Comparison of ENCODE assay signal across 8 cellular contexts in the genomic region with DNA sequence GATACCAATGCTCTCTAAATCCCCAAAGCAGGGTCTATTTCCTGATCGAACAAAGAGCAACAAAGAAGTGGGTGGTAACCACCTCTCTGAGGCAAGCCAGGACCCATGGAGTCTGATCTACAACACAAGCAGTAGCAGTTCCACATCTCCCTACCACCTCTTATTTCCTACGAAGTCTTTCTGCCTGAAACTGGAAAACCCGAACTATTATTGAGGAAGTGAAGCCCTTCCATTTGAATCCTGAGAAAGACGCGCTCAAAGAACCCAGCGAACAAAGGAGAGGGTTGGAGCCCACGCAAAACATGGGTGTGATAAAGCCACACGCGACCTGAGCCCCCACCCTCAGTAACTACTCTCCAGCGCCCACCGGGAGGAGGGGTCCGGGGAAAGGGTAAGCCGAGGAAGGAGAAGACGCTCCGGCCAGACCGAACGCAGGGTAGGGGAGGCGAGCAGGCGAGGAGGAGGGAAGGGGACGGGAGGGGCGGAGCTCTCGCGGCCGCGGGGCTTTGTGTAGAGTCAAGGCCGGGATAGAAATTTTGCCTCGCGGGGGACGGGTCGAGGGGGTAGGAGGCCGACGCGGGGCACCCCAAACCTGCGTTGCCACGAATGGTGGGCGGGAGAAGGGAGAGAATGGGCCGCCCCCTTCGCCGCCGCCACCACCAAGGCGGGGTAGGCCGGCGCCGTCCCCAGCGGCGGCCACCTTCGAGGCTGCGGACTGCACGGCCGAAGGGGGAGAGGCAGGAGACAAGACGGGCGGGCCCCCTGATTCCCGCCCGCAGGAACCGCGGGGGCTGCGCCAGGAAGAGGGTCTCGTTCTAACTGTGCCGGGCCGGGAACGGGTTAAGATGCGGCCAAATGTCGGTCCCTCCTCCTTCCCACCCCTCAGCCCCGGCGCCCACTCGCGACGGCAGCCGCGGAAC. TPM values are rescaled to one million over a fixed set of nuclear protein-coding genes. Genes with fewer than 3 reads are reported as not detected.
DNase-seq lines count a peak whose midpoint lies in the region; ATAC-seq and TF ChIP-seq lines count a peak whose summit lies in the region.

No MANE protein-coding gene starts in this region.

- no peaks in the 10 kb centered on the region for H3K9me3 Mint-ChIP-seq in CD4-positive, alpha-beta memory T cell

- intact Hi-C loops in CD4-positive, alpha-beta memory T cell (cut with micrococcal nuclease): loop anchor here (5.0 kb wide), 1 partner anchor 113 kb away; the partner anchor contains the start of gene MARCKS
- intact Hi-C loops in testis (cut with DNase I; ENCODE audit: low total_unique reads): no loop called here

- H3K36me3 Mint-ChIP-seq in CD4-positive, alpha-beta memory T cell: peaks cover 0 to 12% of the 10 kb centered on the region in 2 donors

- peak overlapping the region; percentile 93 to 99 (median 98) for H3K4me3 Mint-ChIP-seq in CD4-positive, alpha-beta memory T cell

- H3K27me3 Mint-ChIP-seq in CD4-positive, alpha-beta memory T cell: no peaks in the 10 kb centered on the region

- H3K9me3 ChIP-seq in CD4-positive, alpha-beta memory T cell (ENCODE audit: control insufficient read depth in 1 of 2, low read length in 2 of 2): no peaks in the 10 kb centered on the region
- H3K9me3 ChIP-seq in neutrophil (no peaks in the 10 kb centered on the region), testis (no peaks in the 10 kb centered on the region)

- peaks cover 45% of the 10 kb centered on the region for H3K4me1 ChIP-seq in CD4-positive, alpha-beta memory T cell (ENCODE audit: insufficient read depth, low read length)
- H3K4me1 ChIP-seq in neutrophil (ENCODE audit: control insufficient read depth in 1 of 2, insufficient read depth in 1 of 2, low read depth in 1 of 2, low read length in 1 of 2) (peaks cover 20 to 24% of the 10 kb centered on the region in 2 experiments), testis (peaks cover 16% of the 10 kb centered on the region)

- CTCF ChIA-PET in CD4-positive, alpha-beta memory T cell (lab: Charles Lee; ENCODE audit: partially characterized antibody): no interaction called here

- H3K27ac ChIP-seq in CD4-positive, alpha-beta memory T cell (ENCODE audit: low read depth, low read length): peak overlapping the region; percentile 82
- H3K27ac ChIP-seq in neutrophil: peak overlapping the region; percentile 92
- peak overlapping the region; percentile 96 for H3K27ac ChIP-seq in testis

- peak; percentile 9 to 72 (median 46) for DNase-seq in CD4-positive, alpha-beta memory T cell
- DNase-seq in RPMI8226: peak; percentile 54
- peak; percentile 55 for DNase-seq in activated naive CD4-positive, alpha-beta T cell treated with Interleukin-2 at 50 U/mL for 16 hours
- DNase-seq in globus pallidus (ENCODE audit: low spot score): peak; percentile 51
- peak; percentile 59 for DNase-seq in testis

- peak overlapping the region; percentile 88 to 98 (median 93) for H3K27ac Mint-ChIP-seq in CD4-positive, alpha-beta memory T cell

- H3K27me3 ChIP-seq in CD4-positive, alpha-beta memory T cell (ENCODE audit: insufficient read depth, low read length): no peaks in the 10 kb centered on the region
- no peaks in the 10 kb centered on the region for H3K27me3 ChIP-seq in neutrophil
- no peaks in the 10 kb centered on the region for H3K27me3 ChIP-seq in testis

- TF ChIP-seq POLR2A in testis (IDR thresholded peaks at IDR 0.05): no peak

- peaks cover 25 to 47% (median 36%) of the 10 kb centered on the region in 4 donors for H3K4me1 Mint-ChIP-seq in CD4-positive, alpha-beta memory T cell

- POLR2A ChIA-PET in CD4-positive, alpha-beta memory T cell (lab: Charles Lee; ENCODE audit: partially characterized antibody): interaction anchor here (0.9 kb wide), 1 partner anchor 18 kb away, joined by 3 read pairs; no protein-coding TSS in a partner anchor

- TF ChIP-seq CTCF in neutrophil (IDR thresholded peaks at IDR 0.05) (no peak), testis (IDR thresholded peaks at IDR 0.05) (no peak)

- H3K4me3 ChIP-seq in CD4-positive, alpha-beta memory T cell (ENCODE audit: low read length in 2 of 2): peak overlapping the region; percentile 55 to 91
- H3K4me3 ChIP-seq in neutrophil (ENCODE audit: low read depth in 1 of 2, low read length in 1 of 2) (peak overlapping the region; percentile 91 to 94), testis (peak overlapping the region; percentile 97 to 99)

- ATAC-seq in GM19452 (IDR thresholded peaks at IDR 0.05; ENCODE audit: unreplicated experiment) (peak; percentile 37), HG03521 (IDR thresholded peaks at IDR 0.05; ENCODE audit: unreplicated experiment) (peak; percentile 30)

- no peaks in the 10 kb centered on the region for H3K36me3 ChIP-seq in CD4-positive, alpha-beta memory T cell (ENCODE audit: insufficient read depth, low read length)
- H3K36me3 ChIP-seq in neutrophil: no peaks in the 10 kb centered on the region
- H3K36me3 ChIP-seq in testis (ENCODE audit: low read depth, missing control alignments): no peaks in the 10 kb centered on the region

- 0 to 1% methylated on average over 35 to 69 of the region's 70 CpGs for whole genome bisulfite sequencing in testis, 2 donors

RNA-seq across cellular contexts. Expression of gene HDAC2, which starts 0.8 kb away (rescaled TPM):
- total RNA-seq in CD4-positive, alpha-beta memory T cell: 10 to 100 TPM; 53.0 to 54.7 TPM
- 10 to 100 TPM; 73.3 to 87.1 TPM for polyA plus RNA-seq in CD4-positive, alpha-beta memory T cell
- total RNA-seq in testis: 100 to 1,000 TPM in 1 of 2 donors, 10 to 100 TPM in 1; 99.3 to 146 TPM
- 119 TPM for polyA plus RNA-seq in testis (ENCODE audit: insufficient read depth, low read depth, low replicate concordance)

Comparison
In these comparisons a context has a peak if more than half of its experiments do, and no peak if none do; other contexts are left out.
1. Peak in every context shown above with its lines: DNase-seq, ATAC-seq, H3K4me3 ChIP-seq and H3K27ac ChIP-seq.